In genomic region chr17:18920911-18921441, GRCh38 we compare ENCODE assay signal across 10 cellular contexts. TPM values are rescaled to one million over a fixed set of nuclear protein-coding genes. Genes with fewer than 3 reads are reported as not detected.
A peak's percentile ranks its signal among the peaks of the same experiment; 100 is the strongest.
DNase-seq lines count a peak whose midpoint lies in the region; ATAC-seq, FAIRE-seq and TF ChIP-seq lines count a peak whose summit lies in the region.
"Had no signal": no experiment of that assay in that cellular context is flagged by ENCODE, and none has a peak within 500 bp of the region (broad histone marks: within the 10 kb centered on the region; RNA-seq: fewer than 3 reads in every experiment).

No MANE protein-coding gene starts in this region.

- no peak for TF ChIP-seq CTCF in bronchial epithelial cell (IDR thresholded peaks at IDR 0.05; ENCODE audit: insufficient read depth, low read length, severe bottlenecking)

- H3K36me3 ChIP-seq in bronchial epithelial cell (ENCODE audit: control insufficient read depth, insufficient read depth, low read length), result peaks cover 5% of the 10 kb centered on the region

- H3K27me3 ChIP-seq in bronchial epithelial cell (ENCODE audit: control insufficient read depth, insufficient read depth, low read length), result no peaks in the 10 kb centered on the region

- no peak for FAIRE-seq in bronchial epithelial cell (lab: Jason Lieb, UNC)
- FAIRE-seq: urothelium cell line had no signal

- DNase-seq in bronchial epithelial cell (ENCODE audit: low read depth) (peak; percentile 76), renal cortical epithelial cell (ENCODE audit: low read depth) (peak; percentile 54), activated gamma-delta T cell (lab: John Stamatoyannopoulos, UW) (no peak), AG20443 (ENCODE audit: low spot score) (no peak), ureter (ENCODE audit: low spot score) (no peak)
- DNase-seq: NCI-H1048, retina had no signal

- H3K4me3 Mint-ChIP-seq in IgD-negative memory B cell, result peak overlapping the region in 3 of 4 donors; percentile 46 to 87 (median 72)

- H3K27me3 Mint-ChIP-seq in IgD-negative memory B cell, result no peaks in the 10 kb centered on the region

- no peak overlapping the region for H3K4me3 ChIP-seq in bronchial epithelial cell (ENCODE audit: low read depth, low read length)

- peaks cover 13% of the 10 kb centered on the region for H3K36me3 Mint-ChIP-seq in IgD-negative memory B cell

- peaks cover 37 to 46% (median 46%) of the 10 kb centered on the region in 3 donors for H3K4me1 Mint-ChIP-seq in IgD-negative memory B cell

- peak overlapping the region in 2 of 3 donors; percentile 33 to 88 for H3K27ac Mint-ChIP-seq in IgD-negative memory B cell

- H3K9me3 Mint-ChIP-seq in IgD-negative memory B cell, result no peaks in the 10 kb centered on the region

- ATAC-seq in GM18861 (IDR thresholded peaks at IDR 0.05; ENCODE audit: unreplicated experiment), result peak; percentile 34

RNA-seq across cellular contexts. Expression of gene SLC5A10, which starts 31.0 kb away (rescaled TPM):
- polyA plus RNA-seq in IgD-negative memory B cell, result 0.79 TPM
- total RNA-seq in bronchial epithelial cell (0.13 TPM in 1 of 2 replicates, not detected in the other), renal cortical epithelial cell (0.50 and 0.87 TPM in 2 replicates), ureter (not detected)

Comparison
In these comparisons a context has a peak if more than half of its experiments do, and no peak if none do; other contexts are left out.
1. DNase-seq: peak in bronchial epithelial cell (single experiment) and renal cortical epithelial cell (single experiment); none in activated gamma-delta T cell (single experiment), AG20443 (single experiment) and ureter (single experiment).